In genomic region chr10:22320591-22321155, GRCh38 we compare ENCODE assay signal across 8 cellular contexts. TPM values are rescaled to one million over a fixed set of nuclear protein-coding genes. Genes with fewer than 3 reads are reported as not detected.
DNase-seq lines count a peak whose midpoint lies in the region; ATAC-seq and TF ChIP-seq lines count a peak whose summit lies in the region.

Gene BMI1 (plus strand): TSS chr10:22321099. CDS start chr10:22326450, 5,351 bp downstream.

- intact Hi-C loops in psoas muscle (cut with DNase I) = loop anchor here (2.0 to 10.0 kb wide), 6 partner anchors 68 to 826 kb away; partner anchors contain the start of genes DNAJC1 (in 1 of the 2), MSRB2 (in 1 of the 2) and SKIDA1 (in 1 of the 2)

- peak within 1 kb of the TSS; percentile 76 for H3K4me3 ChIP-seq in hepatocyte
- H3K4me3 ChIP-seq in psoas muscle = peak within 1 kb of the TSS; percentile 93

- ATAC-seq in GM21529 (IDR thresholded peaks at IDR 0.05; ENCODE audit: unreplicated experiment) = peak; percentile 13
- ATAC-seq in psoas muscle = peak; percentile 80 to 86 (median 81)
- no peak for ATAC-seq in HG02884 (IDR thresholded peaks at IDR 0.05; ENCODE audit: unreplicated experiment)

- H2AFZ ChIP-seq in hepatocyte = peak within 1 kb of the TSS; percentile 87

- H4K20me1 ChIP-seq in hepatocyte (ENCODE audit: insufficient read depth, poor library complexity, severe bottlenecking) = peaks cover 40% of the 10 kb centered on the region

- H3K4me1 Mint-ChIP-seq in brain = peaks cover 68% of the 10 kb centered on the region

- H3K27me3 ChIP-seq in hepatocyte (peaks cover 39% of the 10 kb centered on the region), psoas muscle (ENCODE audit: insufficient read depth in 3 of 3, low read length in 2 of 3) (no peaks in the 10 kb centered on the region)

- 0% methylated on average over 8 of the region's 85 CpGs for WGBS in hepatocyte (ENCODE audit: low lambda C conversion rate, missing lambda C conversion rate)
- whole genome bisulfite sequencing in psoas muscle, 3 donors = 0 to 1% (median 1%) methylated on average over 16 to 83 of the region's 85 CpGs

- H3K9me2 ChIP-seq in hepatocyte (replicated peaks; ENCODE audit: insufficient read depth) = no peaks in the 10 kb centered on the region

- H3K27ac ChIP-seq in hepatocyte (peak within 1 kb of the TSS; percentile 93), psoas muscle (peak within 1 kb of the TSS; percentile 97)

- H3K9me3 ChIP-seq in hepatocyte (ENCODE audit: low read depth) (no peaks in the 10 kb centered on the region), psoas muscle (no peaks in the 10 kb centered on the region)

- H3K27me3 Mint-ChIP-seq in brain = peaks cover 77% of the 10 kb centered on the region

- H3K4me1 ChIP-seq in hepatocyte (ENCODE audit: insufficient read depth) (peaks cover 27% of the 10 kb centered on the region), psoas muscle (peaks cover 39% of the 10 kb centered on the region)

- DNase-seq in COR-L47 (lab: John Stamatoyannopoulos, UW) (peak; percentile 56), NCI-H1092 treated with DMSO at 0.1 percent for 48 hours (lab: John Stamatoyannopoulos, UW) (peak; percentile 55), T-helper 22 cell (ENCODE audit: low read depth) (peak; percentile 57), hepatocyte (ENCODE audit: low spot score) (peak; percentile 90), psoas muscle (peak; percentile 84 to 91)

- peaks cover 54% of the 10 kb centered on the region for H3K79me2 ChIP-seq in hepatocyte

- peak within 1 kb of the TSS; percentile 85 to 97 (median 93) for H3K27ac Mint-ChIP-seq in brain

- peak within 1 kb of the TSS; percentile 95 for H3K4me2 ChIP-seq in hepatocyte

- peaks cover 0 to 9% (median 0%) of the 10 kb centered on the region in 5 experiments for H3K9me3 Mint-ChIP-seq in brain

- peak within 1 kb of the TSS; percentile 90 to 98 (median 96) for H3K4me3 Mint-ChIP-seq in brain

- TF ChIP-seq CTCF in brain (conservative IDR thresholded peaks at IDR 0.05) (no peak), hepatocyte (IDR thresholded peaks at IDR 0.05; ENCODE audit: poor library complexity) (no peak), psoas muscle (IDR thresholded peaks at IDR 0.05) (no peak)

- H3K36me3 ChIP-seq in hepatocyte (replicated peaks; ENCODE audit: insufficient read depth, low read depth) (no peaks in the 10 kb centered on the region), psoas muscle (ENCODE audit: insufficient read depth in 1 of 2, low read depth in 1 of 2) (no peaks in the 10 kb centered on the region)

- peaks cover 5% of the 10 kb centered on the region for H3K36me3 Mint-ChIP-seq in brain

RNA-seq across cellular contexts. Expression of gene BMI1, which starts in this region (rescaled TPM):
- 32.5 TPM for polyA plus RNA-seq in brain (ENCODE audit: insufficient read depth, low read depth, low replicate concordance)
- total RNA-seq in hepatocyte = 49.1 and 59.8 TPM in 2 replicates
- polyA plus RNA-seq in hepatocyte = 23.5 and 25.5 TPM in 2 replicates
- 10 to 100 TPM; 32.7 to 57.4 (median 43.6) TPM for total RNA-seq in psoas muscle
- polyA plus RNA-seq in psoas muscle = 10 to 100 TPM; 21.4 to 57.6 (median 28.3) TPM
